16 cellular contexts compared by ENCODE assay signal in genomic region chr12:25725874-25726273, GRCh38.
DNase-seq lines count a peak whose midpoint lies in the region; ATAC-seq and TF ChIP-seq lines count a peak whose summit lies in the region.
"Had no signal": no experiment of that assay in that cellular context is flagged by ENCODE, and none has a peak within 500 bp of the region (broad histone marks: within the 10 kb centered on the region; RNA-seq: fewer than 3 reads in every experiment).

No MANE protein-coding gene starts in this region.

- no peak overlapping the region for H3K4me3 ChIP-seq in right atrium auricular region
- no peak overlapping the region for H3K4me3 ChIP-seq in astrocyte of the spinal cord (ENCODE audit: low read depth, low read length)
- no peak overlapping the region for H3K4me3 ChIP-seq in heart right ventricle
- no peak overlapping the region for H3K4me3 ChIP-seq in stomach
- H3K4me3 ChIP-seq: pancreas, PC-9 had no signal

- H3K27ac ChIP-seq in right atrium auricular region: peak overlapping the region in 1 of 2 donors; percentile 47
- H3K27ac ChIP-seq in heart right ventricle: no peak overlapping the region
- H3K27ac ChIP-seq in stomach: no peak overlapping the region
- H3K27ac ChIP-seq: pancreas, PC-9, VCaP had no signal

- TF ChIP-seq POLR2A in stomach (IDR thresholded peaks at IDR 0.05): no peak

- TF ChIP-seq CTCF in right atrium auricular region (IDR thresholded peaks at IDR 0.05) (no peak), astrocyte of the spinal cord (IDR thresholded peaks at IDR 0.05; ENCODE audit: low read depth, low read length) (no peak), heart right ventricle (IDR thresholded peaks at IDR 0.05) (no peak), stomach (IDR thresholded peaks at IDR 0.05) (no peak)

- WGBS in heart right ventricle, 2 donors: 51 to 68% methylated on average over 1 of the region's 1 CpG
- WGBS in stomach, 5 donors: 61 to 71% (median 68%) methylated on average over 1 of the region's 1 CpG

- no peaks in the 10 kb centered on the region for H3K4me1 ChIP-seq in right atrium auricular region
- peaks cover 0 to 11% (median 0%) of the 10 kb centered on the region in 9 donors for H3K4me1 ChIP-seq in heart right ventricle
- peaks cover 0 to 15% (median 0%) of the 10 kb centered on the region in 4 donors for H3K4me1 ChIP-seq in stomach
- H3K4me1 ChIP-seq: pancreas had no signal

- intact Hi-C loops in Right ventricle myocardium inferior (cut with DNase I): no loop called here
- intact Hi-C loops in heart right ventricle (cut with DNase I): no loop called here
- intact Hi-C loops in stomach (cut with DNase I; ENCODE audit: low total_unique reads): no loop called here

- no peak for TF ChIP-seq EP300 in stomach (IDR thresholded peaks at IDR 0.05)

- no peaks in the 10 kb centered on the region for H3K9me3 ChIP-seq in right atrium auricular region
- H3K9me3 ChIP-seq in heart right ventricle: no peaks in the 10 kb centered on the region
- no peaks in the 10 kb centered on the region for H3K9me3 ChIP-seq in stomach
- H3K9me3 ChIP-seq: pancreas had no signal

- in situ Hi-C loops in astrocyte of the spinal cord (cut with HindIII; ENCODE audit: low sequenced_read_pairs): no loop called here

- no peaks in the 10 kb centered on the region for H3K27me3 ChIP-seq in right atrium auricular region
- no peaks in the 10 kb centered on the region for H3K27me3 ChIP-seq in heart right ventricle
- no peaks in the 10 kb centered on the region for H3K27me3 ChIP-seq in stomach
- H3K27me3 ChIP-seq: pancreas had no signal

- ATAC-seq in Right ventricle myocardium inferior (peak; percentile 93), heart right ventricle (peak in 7 of 8 donors; percentile 52 to 89 (median 80)), HG03565 (IDR thresholded peaks at IDR 0.05; ENCODE audit: unreplicated experiment) (no peak), GM21528 (IDR thresholded peaks at IDR 0.05; ENCODE audit: low FRiP score, unreplicated experiment) (no peak)
- ATAC-seq: left colon, pancreas had no signal

- H3K36me3 ChIP-seq in right atrium auricular region (no peaks in the 10 kb centered on the region), heart right ventricle (no peaks in the 10 kb centered on the region), stomach (no peaks in the 10 kb centered on the region)
- H3K36me3 ChIP-seq: pancreas had no signal

- no peak for DNase-seq in Right ventricle myocardium inferior (ENCODE audit: missing footprints)
- no peak for DNase-seq in right atrium auricular region (ENCODE audit: low spot score)
- peak; percentile 16 for DNase-seq in astrocyte of the spinal cord (ENCODE audit: low read depth, low spot score)
- DNase-seq in heart right ventricle: no peak
- DNase-seq in stomach: no peak
- DNase-seq in SIG-M5 (lab: John Stamatoyannopoulos, UW): no peak
- DNase-seq: ACHN; left colon; NCI-H187 treated with DMSO at 0.1 percent for 48 hours; NCI-H526; pancreas; PC-9; stimulated activated naive CD4-positive, alpha-beta T cell had no signal

Comparison
In these comparisons a context has a peak if more than half of its experiments do, and no peak if none do; other contexts are left out.
1. ATAC-seq: peak in Right ventricle myocardium inferior (single experiment) and heart right ventricle (7 of 8); none in HG03565 (single experiment) and GM21528 (single experiment).